Comparison of ENCODE assay signal across 12 cellular contexts in the genomic region with DNA sequence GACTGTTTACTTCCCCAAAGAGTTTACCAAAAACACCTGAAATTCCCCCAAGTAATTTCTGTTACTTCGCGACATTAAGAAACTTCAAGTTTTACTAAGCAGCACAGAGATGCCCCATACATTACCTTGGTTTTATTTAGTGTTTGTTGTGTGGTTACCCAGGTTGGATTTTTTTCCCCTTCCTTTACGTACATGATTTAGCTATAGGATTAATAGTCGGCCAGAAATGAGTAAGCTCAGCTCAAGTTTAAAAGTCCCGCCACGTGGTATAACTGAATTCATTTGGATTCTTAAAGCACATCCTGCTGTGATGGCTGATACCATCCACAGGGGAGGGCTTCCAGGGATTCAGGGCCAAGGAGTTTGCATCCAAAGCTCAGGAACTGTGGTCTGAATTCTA.
DNase-seq lines count a peak whose midpoint lies in the region; ATAC-seq and TF ChIP-seq lines count a peak whose summit lies in the region.
"Had no signal": no experiment of that assay in that cellular context is flagged by ENCODE, and none has a peak within 500 bp of the region (broad histone marks: within the 10 kb centered on the region; RNA-seq: fewer than 3 reads in every experiment).

No MANE protein-coding gene starts in this region.

- peaks cover 41% of the 10 kb centered on the region for H3K36me3 Mint-ChIP-seq in mesothelial cell of epicardium

- no peaks in the 10 kb centered on the region for H3K27me3 Mint-ChIP-seq in mesothelial cell of epicardium (ENCODE audit: low read depth)

- intact Hi-C loops in sciatic nerve (cut with DNase I): no loop called here

- in situ Hi-C loops in GM13976 (cut with MboI; ENCODE audit: low sequenced_read_pairs, unreplicated experiment): no loop called here

- peak; percentile 66 for ATAC-seq in GM19397 (IDR thresholded peaks at IDR 0.05; ENCODE audit: unreplicated experiment)
- peak; percentile 72 for ATAC-seq in HG02840 (IDR thresholded peaks at IDR 0.05; ENCODE audit: low FRiP score, unreplicated experiment)
- peak; percentile 83 for ATAC-seq in HG03558 (IDR thresholded peaks at IDR 0.05; ENCODE audit: extremely low read depth, unreplicated experiment)
- no peak for ATAC-seq in sciatic nerve
- ATAC-seq: K562 had no signal

- TF ChIP-seq CTCF in GM13976 (IDR thresholded peaks at IDR 0.05; ENCODE audit: borderline replicate concordance, control extremely low read depth, extremely low read depth, insufficient read depth, missing control alignments): no peak
- no peak for TF ChIP-seq CTCF in mesothelial cell of epicardium (IDR thresholded peaks at IDR 0.05; ENCODE audit: unreplicated experiment)

- no peak overlapping the region for H3K4me3 Mint-ChIP-seq in mesothelial cell of epicardium
- H3K4me3 Mint-ChIP-seq: nephron progenitor cell had no signal

- H3K27ac Mint-ChIP-seq in mesothelial cell of epicardium: no peak overlapping the region
- H3K27ac Mint-ChIP-seq: nephron progenitor cell had no signal

- H3K9me3 Mint-ChIP-seq in mesothelial cell of epicardium: peaks cover 16% of the 10 kb centered on the region

- no peaks in the 10 kb centered on the region for H3K4me1 Mint-ChIP-seq in mesothelial cell of epicardium

- DNase-seq in GM13976 (ENCODE audit: low spot score): peak; percentile 64
- no peak for DNase-seq in NAMALWA (ENCODE audit: low spot score)
- no peak for DNase-seq in activated CD8-positive, alpha-beta memory T cell treated with anti-CD3 and anti-CD28 coated beads, Interleukin-2, amount 50 U/mL, for 4 hours
- no peak for DNase-seq in sciatic nerve (ENCODE audit: low spot score)
- no peak for DNase-seq in mesothelial cell of epicardium (ENCODE audit: low spot score in 2 of 2, unreplicated experiment in 2 of 2)
- DNase-seq: activated CD8-positive, alpha-beta memory T cell treated with anti-CD3 and anti-CD28 coated beads for 24 hours; nephron progenitor cell; Right ventricle myocardium superior had no signal
